ENCODE assay signal across 7 cellular contexts in genomic region chr2:39620067-39620466, GRCh38. TPM values are rescaled to one million over a fixed set of nuclear protein-coding genes. Genes with fewer than 3 reads are reported as not detected.
DNase-seq lines count a peak whose midpoint lies in the region; ATAC-seq and TF ChIP-seq lines count a peak whose summit lies in the region.

No MANE protein-coding gene starts in this region.

- peaks cover 8% of the 10 kb centered on the region for H3K4me1 ChIP-seq in skeletal muscle satellite cell (ENCODE audit: control insufficient read depth, insufficient read depth, low read length)

- ATAC-seq in HG03439 (IDR thresholded peaks at IDR 0.05; ENCODE audit: unreplicated experiment) = no peak

- DNase-seq in HFF-Myc (ENCODE audit: extremely low read depth, low read depth) (peak; percentile 54), RPMI7951 (ENCODE audit: low read depth) (peak; percentile 93), fibroblast of pulmonary artery (ENCODE audit: low read depth) (peak; percentile 95), DMS153 treated with DMSO at 0.1 percent for 48 hours (lab: John Stamatoyannopoulos, UW; ENCODE audit: unreplicated experiment) (no peak), NK-92 (lab: John Stamatoyannopoulos, UW; ENCODE audit: unreplicated experiment) (no peak)

- TF ChIP-seq CTCF in HFF-Myc (IDR thresholded peaks at IDR 0.05; ENCODE audit: low read depth, low read length, missing control alignments) (no peak), fibroblast of pulmonary artery (IDR thresholded peaks at IDR 0.05; ENCODE audit: low read length, missing control alignments) (no peak)

- H3K4me2 ChIP-seq in skeletal muscle satellite cell (ENCODE audit: low read length) = peak overlapping the region; percentile 53

- no peaks in the 10 kb centered on the region for H3K36me3 ChIP-seq in skeletal muscle satellite cell (ENCODE audit: insufficient read depth, low read length)

- H3K4me3 ChIP-seq in HFF-Myc (replicated peaks; ENCODE audit: low read depth, low read length) (no peak overlapping the region), fibroblast of pulmonary artery (replicated peaks; ENCODE audit: low read depth, low read length) (no peak overlapping the region), skeletal muscle satellite cell (ENCODE audit: low read length) (no peak overlapping the region)

- H3K27me3 ChIP-seq in skeletal muscle satellite cell (ENCODE audit: control insufficient read depth, insufficient read depth, low read length) = peaks cover 5% of the 10 kb centered on the region

- H3K9ac ChIP-seq in skeletal muscle satellite cell (ENCODE audit: low read depth, low read length) = no peak overlapping the region

- H3K9me3 ChIP-seq in skeletal muscle satellite cell (replicated peaks; ENCODE audit: low read length) = no peaks in the 10 kb centered on the region

RNA-seq across cellular contexts. Expression of gene TMEM178A, which starts 45.6 kb away (rescaled TPM):
- 0.10 TPM in 1 of 2 replicates, not detected in the other for total RNA-seq in RPMI7951 (2014; rRNA removed; shearing (Covaris generic))
- total RNA-seq in skeletal muscle satellite cell (2012; rRNA removed) = 0.87 TPM in 1 of 2 replicates, not detected in the other

Comparison
In these comparisons a context has a peak if more than half of its experiments do, and no peak if none do; other contexts are left out.
1. DNase-seq: peak in HFF-Myc (single experiment), RPMI7951 (single experiment) and fibroblast of pulmonary artery (single experiment); none in DMS153 treated with DMSO at 0.1 percent for 48 hours (single experiment) and NK-92 (single experiment).